In the genomic region with DNA sequence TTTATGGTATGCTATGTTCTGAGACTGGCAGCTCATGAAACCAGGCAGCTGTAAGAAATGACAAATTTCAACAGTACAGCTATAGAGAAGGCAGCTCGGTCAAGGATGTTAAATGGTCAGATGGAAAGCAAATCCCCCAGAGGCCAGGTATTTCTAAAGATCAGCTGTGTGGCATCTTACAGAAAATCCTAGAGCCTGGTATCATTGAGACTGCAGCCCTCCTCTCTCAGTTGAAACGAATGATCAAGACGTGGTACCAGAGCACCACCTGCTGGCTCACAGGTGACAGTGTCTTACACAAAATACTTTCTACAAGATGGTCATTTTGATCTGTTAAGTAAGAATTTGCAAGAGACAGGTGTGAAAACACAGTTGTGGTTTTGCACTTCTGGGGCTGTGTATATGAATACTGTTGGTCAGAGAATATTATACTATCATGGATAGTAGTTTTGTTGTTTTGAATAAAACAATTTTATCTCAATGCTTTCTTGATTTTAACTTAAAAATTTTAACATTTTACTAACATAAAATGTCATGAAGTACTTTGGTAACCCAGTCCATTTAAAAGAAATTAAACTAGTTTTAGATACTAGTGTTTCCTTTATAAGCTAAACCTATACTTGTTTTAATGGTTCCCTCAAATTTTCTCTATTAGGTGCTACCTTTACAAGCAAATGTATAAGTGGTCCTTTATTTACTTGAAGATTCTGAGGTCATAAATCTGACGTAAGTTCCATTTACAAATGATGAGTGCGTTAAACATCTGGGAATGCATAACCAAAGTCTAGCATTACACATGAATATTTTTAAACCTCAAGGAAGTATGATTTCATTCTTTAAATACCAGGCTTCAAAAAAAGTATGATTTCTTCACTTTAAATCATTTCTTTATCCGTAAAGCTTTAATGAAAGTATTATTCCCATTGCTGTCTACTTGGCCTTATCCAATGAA, we compare ENCODE assay signal across 8 cellular contexts.
DNase-seq lines count a peak whose midpoint lies in the region; ATAC-seq and TF ChIP-seq lines count a peak whose summit lies in the region.

No MANE protein-coding gene starts in this region.

- H3K4me3 ChIP-seq in heart right ventricle = no peak overlapping the region
- no peak overlapping the region for H3K4me3 ChIP-seq in prostate gland

- in situ Hi-C loops in KBM-7 (cut with MboI; ENCODE audit: low pct_unique_long_range_greater_than_20kb, low sequenced_read_pairs) = no loop called here

- peaks cover 0 to 63% (median 18%) of the 10 kb centered on the region in 9 donors for H3K4me1 ChIP-seq in heart right ventricle
- H3K4me1 ChIP-seq in prostate gland (replicated peaks) = peaks cover 15% of the 10 kb centered on the region

- H3K27me3 ChIP-seq in heart right ventricle = no peaks in the 10 kb centered on the region
- no peaks in the 10 kb centered on the region for H3K27me3 ChIP-seq in prostate gland (replicated peaks; ENCODE audit: insufficient read depth)

- TF ChIP-seq POLR2A in prostate gland (IDR thresholded peaks at IDR 0.05) = no peak

- H3K27ac ChIP-seq in heart right ventricle (peak overlapping the region in 6 of 10 donors; percentile 0 to 45 (median 36)), prostate gland (peak overlapping the region; percentile 66)

- WGBS in heart right ventricle, 2 donors = 28 to 31% methylated on average over 6 of the region's 6 CpGs
- 20% methylated on average over 6 of the region's 6 CpGs for WGBS in prostate gland

- H3K4me1 Mint-ChIP-seq in activated naive CD8-positive, alpha-beta T cell treated with anti-CD3 and anti-CD28 coated beads, Interleukin-2, amount 50 U/mL, for 24 hours = no peaks in the 10 kb centered on the region

- H3K4me3 Mint-ChIP-seq in activated naive CD8-positive, alpha-beta T cell treated with anti-CD3 and anti-CD28 coated beads, Interleukin-2, amount 50 U/mL, for 24 hours = no peak overlapping the region

- peaks cover 15% of the 10 kb centered on the region for H3K27me3 Mint-ChIP-seq in activated naive CD8-positive, alpha-beta T cell treated with anti-CD3 and anti-CD28 coated beads, Interleukin-2, amount 50 U/mL, for 24 hours

- no peaks in the 10 kb centered on the region for H3K36me3 ChIP-seq in heart right ventricle
- no peaks in the 10 kb centered on the region for H3K36me3 ChIP-seq in prostate gland

- ATAC-seq in GM21717 (IDR thresholded peaks at IDR 0.05; ENCODE audit: unreplicated experiment) (peak; percentile 48), heart right ventricle (peak in 7 of 8 donors; percentile 39 to 66 (median 58)), GM21737 (IDR thresholded peaks at IDR 0.05; ENCODE audit: unreplicated experiment) (no peak)
- no peak for ATAC-seq in activated naive CD8-positive, alpha-beta T cell treated with anti-CD3 and anti-CD28 coated beads, Interleukin-2, amount 50 U/mL, for 24 hours

- intact Hi-C loops in heart right ventricle (cut with DNase I) = loop anchor here in 9 of 10 donors (1.0 to 10.0 kb wide), 10 partner anchors 46 to 406 kb away; partner anchors contain the start of gene PDZRN3 (in 1 of the 9)
- intact Hi-C loops in prostate gland (cut with DNase I) = loop anchor here (1.0 kb wide), 1 partner anchor 402 kb away; no protein-coding TSS in a partner anchor

- H3K27ac Mint-ChIP-seq in activated naive CD8-positive, alpha-beta T cell treated with anti-CD3 and anti-CD28 coated beads, Interleukin-2, amount 50 U/mL, for 24 hours = no peak overlapping the region

- TF ChIP-seq CTCF in heart right ventricle (IDR thresholded peaks at IDR 0.05) (peak; percentile 41 to 88 (median 80)), prostate gland (IDR thresholded peaks at IDR 0.05) (peak; percentile 68 to 91 (median 80))

- DNase-seq in GM04504 (ENCODE audit: low read depth) (peak; percentile 55), KBM-7 (peak; percentile 40), RPMI8226 (peak; percentile 54), heart right ventricle (peak; percentile 38 to 58), prostate gland (ENCODE audit: low spot score) (peak; percentile 77)
- DNase-seq in activated naive CD8-positive, alpha-beta T cell treated with anti-CD3 and anti-CD28 coated beads, Interleukin-2, amount 50 U/mL, for 24 hours = peak; percentile 53

- H3K36me3 Mint-ChIP-seq in activated naive CD8-positive, alpha-beta T cell treated with anti-CD3 and anti-CD28 coated beads, Interleukin-2, amount 50 U/mL, for 24 hours (ENCODE audit: low read depth) = no peaks in the 10 kb centered on the region

- H3K9me3 ChIP-seq in heart right ventricle = no peaks in the 10 kb centered on the region
- no peaks in the 10 kb centered on the region for H3K9me3 ChIP-seq in prostate gland

- H3K9me3 Mint-ChIP-seq in activated naive CD8-positive, alpha-beta T cell treated with anti-CD3 and anti-CD28 coated beads, Interleukin-2, amount 50 U/mL, for 24 hours = no peaks in the 10 kb centered on the region

Comparison
In these comparisons a context has a peak if more than half of its experiments do, and no peak if none do; other contexts are left out.
1. ATAC-seq: peak in GM21717 (single experiment) and heart right ventricle (7 of 8); none in activated naive CD8-positive, alpha-beta T cell treated with anti-CD3 and anti-CD28 coated beads, Interleukin-2, amount 50 U/mL, for 24 hours (single experiment) and GM21737 (single experiment).
2. Peak in every context shown above with its lines, with median percentiles within 50 percentile points of each other: DNase-seq.